8 cellular contexts compared by ENCODE assay signal in the genomic region with DNA sequence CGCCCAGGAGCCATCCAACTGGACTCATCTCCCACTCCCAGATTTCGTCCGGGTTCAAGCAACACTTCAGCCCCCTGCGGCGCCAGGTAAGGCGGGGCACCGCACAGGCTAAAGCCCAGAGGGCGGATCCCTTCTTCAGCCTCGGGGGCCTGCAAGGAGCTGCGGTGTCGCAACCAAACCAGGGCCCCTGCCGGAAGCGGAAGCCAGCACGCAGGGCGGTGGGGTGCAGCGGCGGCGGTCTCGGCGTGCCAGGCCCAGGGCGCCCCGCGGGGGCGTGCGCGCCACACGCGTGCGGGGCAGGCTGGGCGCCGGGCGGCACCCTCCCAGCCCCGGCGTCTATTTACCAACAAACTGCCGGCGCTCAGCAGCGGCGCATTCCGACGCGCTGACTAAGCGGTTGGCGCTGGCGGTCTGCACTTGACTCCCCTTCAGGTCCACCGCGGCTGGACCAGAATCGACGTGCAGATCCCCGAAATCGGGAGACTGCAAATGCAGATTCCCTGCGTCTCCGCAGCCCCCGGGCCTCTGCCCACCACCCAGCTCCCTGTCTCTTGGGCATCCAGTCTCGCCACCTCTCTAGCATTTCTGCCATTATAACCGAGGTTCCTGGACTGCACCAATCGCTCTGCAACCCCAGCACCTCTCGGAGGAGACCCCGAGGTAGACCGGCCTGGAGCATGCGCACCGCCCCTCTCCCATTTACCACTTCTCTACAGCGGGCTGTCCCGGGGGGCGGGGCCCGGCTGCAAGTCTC. TPM values are rescaled to one million over a fixed set of nuclear protein-coding genes. Genes with fewer than 3 reads are reported as not detected.
A peak's percentile ranks its signal among the peaks of the same experiment; 100 is the strongest.
DNase-seq lines count a peak whose midpoint lies in the region; ATAC-seq, FAIRE-seq and TF ChIP-seq lines count a peak whose summit lies in the region.

No MANE protein-coding gene starts in this region.

- H3K4me1 Mint-ChIP-seq in glutamatergic neuron (ENCODE audit: low read depth, unreplicated experiment), result peaks cover 16% of the 10 kb centered on the region

- FAIRE-seq in HTR-8/SVneo (lab: Jason Lieb, UNC), result peak; percentile 98
- no peak for FAIRE-seq in D721Med (lab: Jason Lieb, UNC)
- FAIRE-seq in urothelium cell line (lab: Jason Lieb, UNC), result no peak

- peaks cover 4% of the 10 kb centered on the region for H3K36me3 Mint-ChIP-seq in glutamatergic neuron (ENCODE audit: unreplicated experiment)

- CTCF ChIA-PET in GM10248 (lab: Yijun Ruan, JAX), result no interaction called here

- H3K27ac ChIP-seq in RWPE2 (ENCODE audit: poor library complexity, severe bottlenecking), result no peak overlapping the region

- no peaks in the 10 kb centered on the region for H3K36me3 ChIP-seq in RWPE2 (ENCODE audit: low read depth)

- DNase-seq in GM10248 (ENCODE audit: extremely low spot score) (peak; percentile 84), HTR-8/SVneo (ENCODE audit: insufficient read length, low spot score) (peak; percentile 99), RWPE2 (ENCODE audit: low spot score) (peak; percentile 78), activated gamma-delta T cell (lab: John Stamatoyannopoulos, UW) (peak; percentile 56), glutamatergic neuron (peak; percentile 86), renal cortical epithelial cell (ENCODE audit: low read depth) (peak; percentile 47), D721Med (ENCODE audit: insufficient read length, low spot score) (no peak), urothelium cell line (ENCODE audit: low spot score) (no peak)

- peaks cover 7% of the 10 kb centered on the region for H3K9me3 Mint-ChIP-seq in glutamatergic neuron (ENCODE audit: unreplicated experiment)

- H3K4me3 Mint-ChIP-seq in glutamatergic neuron (ENCODE audit: unreplicated experiment), result peak overlapping the region; percentile 93

- no peak for TF ChIP-seq CTCF in GM10248 (IDR thresholded peaks at IDR 0.05; ENCODE audit: control extremely low read depth, extremely low read depth, low read depth, missing control alignments)
- peak; percentile 18 for TF ChIP-seq CTCF in RWPE2 (IDR thresholded peaks at IDR 0.05; ENCODE audit: poor library complexity, severe bottlenecking)
- no peak for TF ChIP-seq CTCF in glutamatergic neuron (IDR thresholded peaks at IDR 0.05; ENCODE audit: partially characterized antibody, unreplicated experiment)
- no peak for TF ChIP-seq CTCF in D721Med (IDR thresholded peaks at IDR 0.05; ENCODE audit: insufficient read depth, missing control alignments)

- H3K4me3 ChIP-seq in RWPE2 (ENCODE audit: severe bottlenecking), result peak overlapping the region; percentile 36

- H3K27ac Mint-ChIP-seq in glutamatergic neuron (ENCODE audit: unreplicated experiment), result no peak overlapping the region

- H3K9me3 ChIP-seq in RWPE2 (ENCODE audit: severe bottlenecking), result no peaks in the 10 kb centered on the region

- POLR2A ChIA-PET in GM10248 (lab: Yijun Ruan, JAX), result no interaction called here

- peaks cover 82% of the 10 kb centered on the region for H3K27me3 ChIP-seq in RWPE2 (ENCODE audit: insufficient read depth, poor library complexity, severe bottlenecking)

- no peaks in the 10 kb centered on the region for H3K4me1 ChIP-seq in RWPE2 (ENCODE audit: insufficient read depth, poor library complexity, severe bottlenecking)

- peak; percentile 69 for ATAC-seq in RWPE2 (ENCODE audit: low read depth)

- H3K27me3 Mint-ChIP-seq in glutamatergic neuron (ENCODE audit: unreplicated experiment), result peaks cover 56% of the 10 kb centered on the region

RNA-seq across cellular contexts. Expression of a gene that starts 0.4 kb away (rescaled TPM):
- total RNA-seq in glutamatergic neuron (ENCODE audit: unreplicated experiment) (0.29 TPM), renal cortical epithelial cell (0.25 TPM in 1 of 2 replicates, not detected in the other)

RNA-seq across cellular contexts. Expression of a gene that starts 26.5 kb away (rescaled TPM):
- 0.37 TPM for total RNA-seq in glutamatergic neuron (ENCODE audit: unreplicated experiment)
- not detected in 2 replicates for total RNA-seq in renal cortical epithelial cell

Comparison
In these comparisons a context has a peak if more than half of its experiments do, and no peak if none do; other contexts are left out.
1. DNase-seq: peak in GM10248 (single experiment), HTR-8/SVneo (single experiment), RWPE2 (single experiment), activated gamma-delta T cell (single experiment), glutamatergic neuron (single experiment) and renal cortical epithelial cell (single experiment); none in D721Med (single experiment) and urothelium cell line (single experiment).